ENCODE assay signal across 11 cellular contexts in genomic region chr7:106552645-106553445, GRCh38.
A peak's percentile ranks its signal among the peaks of the same experiment; 100 is the strongest.
DNase-seq lines count a peak whose midpoint lies in the region; ATAC-seq and TF ChIP-seq lines count a peak whose summit lies in the region.
"Had no signal": no experiment of that assay in that cellular context is flagged by ENCODE, and none has a peak within 500 bp of the region (broad histone marks: within the 10 kb centered on the region; RNA-seq: fewer than 3 reads in every experiment).

No MANE protein-coding gene starts in this region.

- no peak overlapping the region for H3K4me3 Mint-ChIP-seq in HFFc6

- ATAC-seq in GM18505 (IDR thresholded peaks at IDR 0.05; ENCODE audit: unreplicated experiment) = peak; percentile 98
- ATAC-seq in GM21515 (IDR thresholded peaks at IDR 0.05; ENCODE audit: unreplicated experiment) = peak; percentile 99
- ATAC-seq in HG03378 (IDR thresholded peaks at IDR 0.05; ENCODE audit: unreplicated experiment) = peak; percentile 95
- peak; percentile 43 for ATAC-seq in esophagus mucosa

- TF ChIP-seq POLR2A in GM18505 (IDR thresholded peaks at IDR 0.05; ENCODE audit: borderline replicate concordance, extremely low read depth, insufficient read depth, insufficient read length) = no peak

- TF ChIP-seq CTCF in HFFc6 (IDR thresholded peaks at IDR 0.05) = no peak

- H3K27ac Mint-ChIP-seq in HFFc6 = no peak overlapping the region

- no peaks in the 10 kb centered on the region for H3K27me3 Mint-ChIP-seq in HFFc6 (ENCODE audit: insufficient read depth)

- no peak for DNase-seq in NCI-H187 treated with DMSO at 0.1 percent for 48 hours (lab: John Stamatoyannopoulos, UW)
- no peak for DNase-seq in HFFc6
- DNase-seq in cerebellum (ENCODE audit: low spot score) = no peak
- no peak for DNase-seq in NCI-H1105 (lab: John Stamatoyannopoulos, UW)
- DNase-seq: activated CD4-positive, CD25-positive, alpha-beta regulatory T cell treated with anti-CD3 and anti-CD28 coated beads, Interleukin-2, amount 50 U/mL, for 72 hours; hippocampal formation; NCI-H2029 had no signal

- H3K36me3 Mint-ChIP-seq in HFFc6 (ENCODE audit: low read depth) = peaks cover 19% of the 10 kb centered on the region

- H3K4me1 Mint-ChIP-seq in HFFc6 (ENCODE audit: low read depth) = peaks cover 17% of the 10 kb centered on the region

- H3K9me3 Mint-ChIP-seq in HFFc6 = peaks cover 15% of the 10 kb centered on the region

Comparison
In these comparisons a context has a peak if more than half of its experiments do, and no peak if none do; other contexts are left out.
1. ATAC-seq: peak in every context shown above with its lines; median percentile 99 in GM21515; 98 in GM18505; 95 in HG03378; 43 in esophagus mucosa.